In genomic region chr2:213251618-213252017, GRCh38 we compare ENCODE assay signal across 1 cellular context.
TF ChIP-seq lines count a peak whose summit lies in the region.

No MANE protein-coding gene starts in this region.

TF ChIP-seq in endothelial cell of umbilical vein, 7 proteins besides CTCF, POLR2A, EP300 and RAD21:
- TF ChIP-seq MAX (IDR thresholded peaks at IDR 0.05; ENCODE audit: insufficient read depth, insufficient read length) (no peak), FOS (IDR thresholded peaks at IDR 0.05; ENCODE audit: borderline replicate concordance, insufficient read depth, low read length) (no peak), GATA2 (IDR thresholded peaks at IDR 0.05; ENCODE audit: insufficient read depth, insufficient read length, low read depth, low read length) (no peak), POLR2AphosphoS5 (IDR thresholded peaks at IDR 0.05; ENCODE audit: insufficient read depth, low read depth, low read length) (no peak), MYC (IDR thresholded peaks at IDR 0.05; ENCODE audit: low read depth, low read length) (no peak), EZH2 (IDR thresholded peaks at IDR 0.05; ENCODE audit: borderline replicate concordance, low read depth, low read length, severe bottlenecking) (no peak), JUN (IDR thresholded peaks at IDR 0.05; ENCODE audit: borderline replicate concordance, insufficient read depth, insufficient read length, low read depth) (no peak)
